9 cellular contexts compared by ENCODE assay signal in the genomic region with DNA sequence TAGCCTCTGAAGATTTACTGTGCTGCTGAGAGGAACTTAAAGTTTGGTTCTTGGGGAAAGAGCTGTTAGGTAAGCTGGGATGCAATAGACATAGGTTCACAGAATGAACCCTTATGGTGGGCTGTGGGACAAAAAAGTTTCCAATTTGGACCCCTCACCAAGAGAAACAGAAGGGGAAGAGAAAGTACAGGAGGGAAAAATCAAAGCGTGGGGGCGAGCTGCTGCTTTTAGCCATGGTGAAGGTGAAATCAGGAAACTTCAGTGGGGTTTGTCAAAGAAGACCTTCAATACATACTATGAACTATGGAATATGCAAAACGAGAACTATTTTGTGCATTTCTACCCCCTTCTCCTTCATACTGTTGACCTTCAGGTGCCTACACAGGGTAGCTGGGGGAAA. TPM values are rescaled to one million over a fixed set of nuclear protein-coding genes. Genes with fewer than 3 reads are reported as not detected.
DNase-seq lines count a peak whose midpoint lies in the region; ATAC-seq lines count a peak whose summit lies in the region.
"Had no signal": no experiment of that assay in that cellular context is flagged by ENCODE, and none has a peak within 500 bp of the region (broad histone marks: within the 10 kb centered on the region; RNA-seq: fewer than 3 reads in every experiment).

No MANE protein-coding gene starts in this region.

- peak overlapping the region; percentile 72 to 82 for H3K4me3 Mint-ChIP-seq in activated T-cell treated with anti-CD3 and anti-CD28 coated beads, Interleukin-2, amount 50 U/mL, for 72 hours
- H3K4me3 Mint-ChIP-seq in T-helper 17 cell: peak overlapping the region; percentile 77

- no peaks in the 10 kb centered on the region for H3K36me3 ChIP-seq in thymus (ENCODE audit: control insufficient read depth, insufficient read depth)

- H3K9me3 Mint-ChIP-seq in activated T-cell treated with anti-CD3 and anti-CD28 coated beads, Interleukin-2, amount 50 U/mL, for 72 hours: no peaks in the 10 kb centered on the region

- H3K9me3 ChIP-seq in T-helper 17 cell (ENCODE audit: control insufficient read depth, low read length, poor library complexity, severe bottlenecking) (no peaks in the 10 kb centered on the region), thymus (ENCODE audit: control insufficient read depth) (no peaks in the 10 kb centered on the region)

- H3K4me1 ChIP-seq in thymus (ENCODE audit: control insufficient read depth, insufficient read depth, low read length): peaks cover 32% of the 10 kb centered on the region

- 70% methylated on average over 3 of the region's 3 CpGs for WGBS in thymus

- DNase-seq in activated T-cell treated with anti-CD3 and anti-CD28 coated beads, Interleukin-2, amount 50 U/mL, for 72 hours: no peak
- no peak for DNase-seq in activated T-cell treated with anti-CD3 and anti-CD28 coated beads, Interleukin-2, amount 50 U/mL, for 48 hours
- no peak for DNase-seq in T-helper 17 cell
- no peak for DNase-seq in cerebellar cortex (ENCODE audit: low spot score)
- DNase-seq in HuH-7 (ENCODE audit: low spot score): no peak
- no peak for DNase-seq in activated CD8-positive, alpha-beta memory T cell treated with anti-CD3 and anti-CD28 coated beads for 24 hours
- DNase-seq: left colon had no signal

- peak overlapping the region; percentile 64 for H3K27ac Mint-ChIP-seq in activated T-cell treated with anti-CD3 and anti-CD28 coated beads, Interleukin-2, amount 50 U/mL, for 72 hours
- peak overlapping the region; percentile 98 for H3K27ac Mint-ChIP-seq in T-helper 17 cell

- peak in 1 of 2 donors; percentile 1 for ATAC-seq in activated T-cell treated with anti-CD3 and anti-CD28 coated beads, Interleukin-2, amount 50 U/mL, for 72 hours (replicated peaks in 1 of 2)
- ATAC-seq in HG02870 (IDR thresholded peaks at IDR 0.05; ENCODE audit: unreplicated experiment) (peak; percentile 1), T-helper 17 cell (no peak)
- ATAC-seq: left colon had no signal

- H3K27me3 ChIP-seq in thymus (ENCODE audit: control insufficient read depth, insufficient read depth): no peaks in the 10 kb centered on the region

- peaks cover 89% of the 10 kb centered on the region for H3K4me1 Mint-ChIP-seq in activated T-cell treated with anti-CD3 and anti-CD28 coated beads, Interleukin-2, amount 50 U/mL, for 72 hours (ENCODE audit: low read depth)
- H3K4me1 Mint-ChIP-seq in T-helper 17 cell: peaks cover 40% of the 10 kb centered on the region

- no peak overlapping the region for H3K4me3 ChIP-seq in thymus (ENCODE audit: low read length)

- peak overlapping the region; percentile 90 for H3K27ac ChIP-seq in thymus (ENCODE audit: low read depth)

- H3K27me3 Mint-ChIP-seq in activated T-cell treated with anti-CD3 and anti-CD28 coated beads, Interleukin-2, amount 50 U/mL, for 72 hours (ENCODE audit: low read depth): no peaks in the 10 kb centered on the region
- no peaks in the 10 kb centered on the region for H3K27me3 Mint-ChIP-seq in T-helper 17 cell

- H3K36me3 Mint-ChIP-seq in activated T-cell treated with anti-CD3 and anti-CD28 coated beads, Interleukin-2, amount 50 U/mL, for 72 hours (ENCODE audit: insufficient read depth in 2 of 2): no peaks in the 10 kb centered on the region
- no peaks in the 10 kb centered on the region for H3K36me3 Mint-ChIP-seq in T-helper 17 cell (ENCODE audit: low read depth)

RNA-seq across cellular contexts. Expression of gene NINJ2, which starts 10.6 kb away (rescaled TPM):
- total RNA-seq in activated T-cell treated with anti-CD3 and anti-CD28 coated beads, Interleukin-2, amount 50 U/mL, for 72 hours: 1 to 10 TPM; 3.0 to 8.1 TPM
- 1 to 10 TPM; 6.1 to 6.3 TPM for total RNA-seq in T-helper 17 cell
- polyA plus RNA-seq in thymus: 11.5 TPM
